1 cellular context compared by ENCODE assay signal in the genomic region with DNA sequence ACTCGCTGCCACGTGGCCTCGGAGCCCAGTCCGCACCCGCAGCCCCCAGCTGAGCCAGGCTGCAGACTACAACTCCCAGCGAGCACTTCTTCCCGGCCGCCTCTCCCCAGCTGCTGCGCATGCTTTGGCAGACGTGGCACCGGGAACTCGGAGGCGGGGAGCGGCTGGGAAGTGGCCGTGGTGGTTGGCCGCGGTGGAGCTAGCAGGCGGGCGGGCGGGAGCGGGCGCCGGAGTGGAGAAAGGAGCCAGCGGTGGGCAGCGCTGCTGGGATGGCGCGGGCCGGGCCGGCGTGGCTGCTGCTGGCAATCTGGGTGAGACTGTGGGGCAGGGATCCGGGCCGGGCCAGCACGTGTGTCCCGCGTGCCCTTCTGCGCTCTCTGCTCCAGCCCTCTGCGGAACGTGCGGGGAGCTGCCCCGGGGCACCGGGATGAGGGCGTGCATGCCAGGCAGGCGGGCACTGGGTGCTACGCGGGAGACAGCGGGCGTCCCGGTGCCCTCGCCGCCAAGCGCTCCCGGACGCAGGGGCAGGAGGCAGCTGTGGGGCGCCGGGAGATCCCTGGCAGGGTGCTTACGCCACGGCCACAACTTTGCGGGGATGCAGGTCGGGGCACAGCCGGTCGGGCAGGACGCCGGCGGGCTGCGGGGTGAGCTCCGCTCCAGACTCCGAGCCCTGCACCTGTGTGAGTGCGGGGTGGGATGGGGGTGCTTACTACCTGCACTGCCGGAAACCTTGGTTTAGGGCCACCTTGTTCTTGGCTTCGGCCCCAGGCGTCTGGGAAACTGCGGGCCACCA.
A peak's percentile ranks its signal among the peaks of the same experiment; 100 is the strongest.
TF ChIP-seq lines count a peak whose summit lies in the region.

A gene (plus strand): TSS at position 130 of the 793 bp plus-strand sequence. CDS start 140 bp downstream, at position 270.

TF ChIP-seq in HepG2, 621 proteins besides CTCF, POLR2A, EP300 and RAD21 (continued from another document and continues in another):
- TF ChIP-seq, protein P1, sequence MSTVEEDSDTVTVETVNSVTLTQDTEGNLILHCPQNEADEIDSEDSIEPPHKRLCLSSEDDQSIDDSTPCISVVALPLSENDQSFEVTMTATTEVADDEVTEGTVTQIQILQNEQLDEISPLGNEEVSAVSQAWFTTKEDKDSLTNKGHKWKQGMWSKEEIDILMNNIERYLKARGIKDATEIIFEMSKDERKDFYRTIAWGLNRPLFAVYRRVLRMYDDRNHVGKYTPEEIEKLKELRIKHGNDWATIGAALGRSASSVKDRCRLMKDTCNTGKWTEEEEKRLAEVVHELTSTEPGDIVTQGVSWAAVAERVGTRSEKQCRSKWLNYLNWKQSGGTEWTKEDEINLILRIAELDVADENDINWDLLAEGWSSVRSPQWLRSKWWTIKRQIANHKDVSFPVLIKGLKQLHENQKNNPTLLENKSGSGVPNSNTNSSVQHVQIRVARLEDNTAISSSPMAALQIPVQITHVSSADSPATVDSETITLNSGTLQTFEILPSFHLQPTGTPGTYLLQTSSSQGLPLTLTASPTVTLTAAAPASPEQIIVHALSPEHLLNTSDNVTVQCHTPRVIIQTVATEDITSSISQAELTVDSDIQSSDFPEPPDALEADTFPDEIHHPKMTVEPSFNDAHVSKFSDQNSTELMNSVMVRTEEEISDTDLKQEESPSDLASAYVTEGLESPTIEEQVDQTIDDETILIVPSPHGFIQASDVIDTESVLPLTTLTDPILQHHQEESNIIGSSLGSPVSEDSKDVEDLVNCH (CRISPR knock-in tag; IDR thresholded peaks at IDR 0.05), result no peak
- TF ChIP-seq ZNF75D (CRISPR knock-in tag; IDR thresholded peaks at IDR 0.05; ENCODE audit: borderline replicate concordance), result no peak
- TF ChIP-seq, protein P2, sequence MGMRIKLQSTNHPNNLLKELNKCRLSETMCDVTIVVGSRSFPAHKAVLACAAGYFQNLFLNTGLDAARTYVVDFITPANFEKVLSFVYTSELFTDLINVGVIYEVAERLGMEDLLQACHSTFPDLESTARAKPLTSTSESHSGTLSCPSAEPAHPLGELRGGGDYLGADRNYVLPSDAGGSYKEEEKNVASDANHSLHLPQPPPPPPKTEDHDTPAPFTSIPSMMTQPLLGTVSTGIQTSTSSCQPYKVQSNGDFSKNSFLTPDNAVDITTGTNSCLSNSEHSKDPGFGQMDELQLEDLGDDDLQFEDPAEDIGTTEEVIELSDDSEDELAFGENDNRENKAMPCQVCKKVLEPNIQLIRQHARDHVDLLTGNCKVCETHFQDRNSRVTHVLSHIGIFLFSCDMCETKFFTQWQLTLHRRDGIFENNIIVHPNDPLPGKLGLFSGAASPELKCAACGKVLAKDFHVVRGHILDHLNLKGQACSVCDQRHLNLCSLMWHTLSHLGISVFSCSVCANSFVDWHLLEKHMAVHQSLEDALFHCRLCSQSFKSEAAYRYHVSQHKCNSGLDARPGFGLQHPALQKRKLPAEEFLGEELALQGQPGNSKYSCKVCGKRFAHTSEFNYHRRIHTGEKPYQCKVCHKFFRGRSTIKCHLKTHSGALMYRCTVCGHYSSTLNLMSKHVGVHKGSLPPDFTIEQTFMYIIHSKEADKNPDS (CRISPR knock-in tag; IDR thresholded peaks at IDR 0.05), result 0 out of 2 replicates have a peak, but pooled peaks have one; percentile 43
- TF ChIP-seq ZNF136 (CRISPR knock-in tag; IDR thresholded peaks at IDR 0.05; ENCODE audit: low read depth), result no peak
- peak; percentile 13; the same call in 1 of the 2 replicates for TF ChIP-seq JUN (CRISPR knock-in tag; IDR thresholded peaks at IDR 0.05)
- TF ChIP-seq CCAR2 (optimal IDR thresholded peaks at IDR 0.05; ENCODE audit: low read depth, low read length), result no peak
- TF ChIP-seq ZKSCAN8 (CRISPR knock-in tag; IDR thresholded peaks at IDR 0.05; ENCODE audit: borderline replicate concordance), result peak; percentile 72; the same call in 1 of the 2 replicates
- 0 out of 2 replicates have a peak, but pooled peaks have one; percentile 22 for TF ChIP-seq ZNF205 (CRISPR knock-in tag; IDR thresholded peaks at IDR 0.05)
- no peak for TF ChIP-seq EZH2 (conservative IDR thresholded peaks at IDR 0.05; ENCODE audit: low read depth, low read length)
- TF ChIP-seq, protein P3, sequence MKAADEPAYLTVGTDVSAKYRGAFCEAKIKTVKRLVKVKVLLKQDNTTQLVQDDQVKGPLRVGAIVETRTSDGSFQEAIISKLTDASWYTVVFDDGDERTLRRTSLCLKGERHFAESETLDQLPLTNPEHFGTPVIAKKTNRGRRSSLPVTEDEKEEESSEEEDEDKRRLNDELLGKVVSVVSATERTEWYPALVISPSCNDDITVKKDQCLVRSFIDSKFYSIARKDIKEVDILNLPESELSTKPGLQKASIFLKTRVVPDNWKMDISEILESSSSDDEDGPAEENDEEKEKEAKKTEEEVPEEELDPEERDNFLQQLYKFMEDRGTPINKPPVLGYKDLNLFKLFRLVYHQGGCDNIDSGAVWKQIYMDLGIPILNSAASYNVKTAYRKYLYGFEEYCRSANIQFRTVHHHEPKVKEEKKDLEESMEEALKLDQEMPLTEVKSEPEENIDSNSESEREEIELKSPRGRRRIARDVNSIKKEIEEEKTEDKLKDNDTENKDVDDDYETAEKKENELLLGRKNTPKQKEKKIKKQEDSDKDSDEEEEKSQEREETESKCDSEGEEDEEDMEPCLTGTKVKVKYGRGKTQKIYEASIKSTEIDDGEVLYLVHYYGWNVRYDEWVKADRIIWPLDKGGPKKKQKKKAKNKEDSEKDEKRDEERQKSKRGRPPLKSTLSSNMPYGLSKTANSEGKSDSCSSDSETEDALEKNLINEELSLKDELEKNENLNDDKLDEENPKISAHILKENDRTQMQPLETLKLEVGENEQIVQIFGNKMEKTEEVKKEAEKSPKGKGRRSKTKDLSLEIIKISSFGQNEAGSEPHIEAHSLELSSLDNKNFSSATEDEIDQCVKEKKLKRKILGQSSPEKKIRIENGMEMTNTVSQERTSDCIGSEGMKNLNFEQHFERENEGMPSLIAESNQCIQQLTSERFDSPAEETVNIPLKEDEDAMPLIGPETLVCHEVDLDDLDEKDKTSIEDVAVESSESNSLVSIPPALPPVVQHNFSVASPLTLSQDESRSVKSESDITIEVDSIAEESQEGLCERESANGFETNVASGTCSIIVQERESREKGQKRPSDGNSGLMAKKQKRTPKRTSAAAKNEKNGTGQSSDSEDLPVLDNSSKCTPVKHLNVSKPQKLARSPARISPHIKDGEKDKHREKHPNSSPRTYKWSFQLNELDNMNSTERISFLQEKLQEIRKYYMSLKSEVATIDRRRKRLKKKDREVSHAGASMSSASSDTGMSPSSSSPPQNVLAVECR (CRISPR knock-in tag; IDR thresholded peaks at IDR 0.05; ENCODE audit: borderline replicate concordance), result peak; percentile 97
- TF ChIP-seq NR2F2 (IDR thresholded peaks at IDR 0.05; ENCODE audit: borderline replicate concordance, low read depth), result no peak
- 0 out of 2 replicates have a peak, but pooled peaks have one; percentile 32 for TF ChIP-seq KLF9 (CRISPR knock-in tag; IDR thresholded peaks at IDR 0.05; ENCODE audit: low read depth)
- TF ChIP-seq, protein P4, sequence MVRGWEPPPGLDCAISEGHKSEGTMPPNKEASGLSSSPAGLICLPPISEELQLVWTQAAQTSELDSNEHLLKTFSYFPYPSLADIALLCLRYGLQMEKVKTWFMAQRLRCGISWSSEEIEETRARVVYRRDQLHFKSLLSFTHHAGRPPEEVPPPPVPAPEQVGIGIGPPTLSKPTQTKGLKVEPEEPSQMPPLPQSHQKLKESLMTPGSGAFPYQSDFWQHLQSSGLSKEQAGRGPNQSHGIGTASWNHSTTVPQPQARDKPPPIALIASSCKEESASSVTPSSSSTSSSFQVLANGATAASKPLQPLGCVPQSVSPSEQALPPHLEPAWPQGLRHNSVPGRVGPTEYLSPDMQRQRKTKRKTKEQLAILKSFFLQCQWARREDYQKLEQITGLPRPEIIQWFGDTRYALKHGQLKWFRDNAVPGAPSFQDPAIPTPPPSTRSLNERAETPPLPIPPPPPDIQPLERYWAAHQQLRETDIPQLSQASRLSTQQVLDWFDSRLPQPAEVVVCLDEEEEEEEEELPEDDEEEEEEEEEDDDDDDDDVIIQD (CRISPR knock-in tag; IDR thresholded peaks at IDR 0.05; ENCODE audit: low read depth), result no peak
- TF ChIP-seq HNF4A (CRISPR knock-in tag; IDR thresholded peaks at IDR 0.05), result peak; percentile 40
- TF ChIP-seq, protein P5, sequence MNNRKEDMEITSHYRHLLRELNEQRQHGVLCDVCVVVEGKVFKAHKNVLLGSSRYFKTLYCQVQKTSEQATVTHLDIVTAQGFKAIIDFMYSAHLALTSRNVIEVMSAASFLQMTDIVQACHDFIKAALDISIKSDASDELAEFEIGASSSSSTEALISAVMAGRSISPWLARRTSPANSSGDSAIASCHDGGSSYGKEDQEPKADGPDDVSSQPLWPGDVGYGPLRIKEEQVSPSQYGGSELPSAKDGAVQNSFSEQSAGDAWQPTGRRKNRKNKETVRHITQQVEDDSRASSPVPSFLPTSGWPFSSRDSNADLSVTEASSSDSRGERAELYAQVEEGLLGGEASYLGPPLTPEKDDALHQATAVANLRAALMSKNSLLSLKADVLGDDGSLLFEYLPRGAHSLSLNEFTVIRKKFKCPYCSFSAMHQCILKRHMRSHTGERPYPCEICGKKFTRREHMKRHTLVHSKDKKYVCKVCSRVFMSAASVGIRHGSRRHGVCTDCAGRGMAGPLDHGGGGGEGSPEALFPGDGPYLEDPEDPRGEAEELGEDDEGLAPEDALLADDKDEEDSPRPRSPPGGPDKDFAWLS (CRISPR knock-in tag; IDR thresholded peaks at IDR 0.05; ENCODE audit: borderline replicate concordance), result peak; percentile 97; the same call in 1 of the 2 replicates
- TF ChIP-seq NFRKB (IDR thresholded peaks at IDR 0.05), result no peak
- TF ChIP-seq, protein P6, sequence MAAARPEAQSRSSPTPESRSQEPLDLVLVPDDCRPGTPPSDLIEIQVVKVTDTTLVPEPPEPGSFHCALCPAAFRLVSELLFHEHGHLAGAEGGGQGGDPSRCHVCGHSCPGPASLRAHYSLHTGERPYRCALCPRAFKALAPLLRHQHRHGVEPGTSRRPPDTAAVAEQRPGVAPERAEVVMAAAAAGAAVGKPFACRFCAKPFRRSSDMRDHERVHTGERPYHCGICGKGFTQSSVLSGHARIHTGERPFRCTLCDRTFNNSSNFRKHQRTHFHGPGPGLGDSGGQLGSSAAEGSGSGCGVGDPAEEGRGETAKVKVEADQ (CRISPR knock-in tag; IDR thresholded peaks at IDR 0.05; ENCODE audit: borderline replicate concordance), result no peak
- no peak for TF ChIP-seq ZFP41 (CRISPR knock-in tag; IDR thresholded peaks at IDR 0.05; ENCODE audit: borderline replicate concordance)
- TF ChIP-seq, protein P7, sequence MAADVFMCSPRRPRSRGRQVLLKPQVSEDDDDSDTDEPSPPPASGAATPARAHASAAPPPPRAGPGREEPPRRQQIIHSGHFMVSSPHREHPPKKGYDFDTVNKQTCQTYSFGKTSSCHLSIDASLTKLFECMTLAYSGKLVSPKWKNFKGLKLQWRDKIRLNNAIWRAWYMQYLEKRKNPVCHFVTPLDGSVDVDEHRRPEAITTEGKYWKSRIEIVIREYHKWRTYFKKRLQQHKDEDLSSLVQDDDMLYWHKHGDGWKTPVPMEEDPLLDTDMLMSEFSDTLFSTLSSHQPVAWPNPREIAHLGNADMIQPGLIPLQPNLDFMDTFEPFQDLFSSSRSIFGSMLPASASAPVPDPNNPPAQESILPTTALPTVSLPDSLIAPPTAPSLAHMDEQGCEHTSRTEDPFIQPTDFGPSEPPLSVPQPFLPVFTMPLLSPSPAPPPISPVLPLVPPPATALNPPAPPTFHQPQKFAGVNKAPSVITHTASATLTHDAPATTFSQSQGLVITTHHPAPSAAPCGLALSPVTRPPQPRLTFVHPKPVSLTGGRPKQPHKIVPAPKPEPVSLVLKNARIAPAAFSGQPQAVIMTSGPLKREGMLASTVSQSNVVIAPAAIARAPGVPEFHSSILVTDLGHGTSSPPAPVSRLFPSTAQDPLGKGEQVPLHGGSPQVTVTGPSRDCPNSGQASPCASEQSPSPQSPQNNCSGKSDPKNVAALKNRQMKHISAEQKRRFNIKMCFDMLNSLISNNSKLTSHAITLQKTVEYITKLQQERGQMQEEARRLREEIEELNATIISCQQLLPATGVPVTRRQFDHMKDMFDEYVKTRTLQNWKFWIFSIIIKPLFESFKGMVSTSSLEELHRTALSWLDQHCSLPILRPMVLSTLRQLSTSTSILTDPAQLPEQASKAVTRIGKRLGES (CRISPR knock-in tag; IDR thresholded peaks at IDR 0.05; ENCODE audit: borderline replicate concordance), result peak; percentile 51; the same call in 1 of the 2 replicates
- TF ChIP-seq SOX5 (CRISPR knock-in tag; IDR thresholded peaks at IDR 0.05; ENCODE audit: borderline replicate concordance), result no peak; the same call in 1 of the 2 replicates
- peak; percentile 98 for TF ChIP-seq ZNF543 (CRISPR knock-in tag; IDR thresholded peaks at IDR 0.05)
- TF ChIP-seq ISL2 (CRISPR knock-in tag; IDR thresholded peaks at IDR 0.05), result peak; percentile 62
- TF ChIP-seq XRCC5 (optimal IDR thresholded peaks at IDR 0.05; ENCODE audit: low read length), result peak; percentile 45
- TF ChIP-seq TSC22D2 (CRISPR knock-in tag; IDR thresholded peaks at IDR 0.05; ENCODE audit: borderline replicate concordance), result peak; percentile 72; the same call in 1 of the 2 replicates
- TF ChIP-seq NCOA2 (CRISPR knock-in tag; IDR thresholded peaks at IDR 0.05), result peak; percentile 54; the same call in 1 of the 2 replicates
- peak; percentile 97 for TF ChIP-seq ZNF501 (CRISPR knock-in tag; IDR thresholded peaks at IDR 0.05)
- TF ChIP-seq ZNF562 (CRISPR knock-in tag; IDR thresholded peaks at IDR 0.05; ENCODE audit: borderline replicate concordance), result 0 out of 2 replicates have a peak, but pooled peaks have one; percentile 49
- peak; percentile 81; the same call in 1 of the 2 replicates for TF ChIP-seq HES4 (CRISPR knock-in tag; IDR thresholded peaks at IDR 0.05; ENCODE audit: borderline replicate concordance)
- TF ChIP-seq ZNF589 (CRISPR knock-in tag; conservative IDR thresholded peaks at IDR 0.05), result peak; percentile 92
- no peak for TF ChIP-seq CC2D1A (CRISPR knock-in tag; IDR thresholded peaks at IDR 0.05)
- peak; percentile 100 for TF ChIP-seq THAP11 (CRISPR knock-in tag; IDR thresholded peaks at IDR 0.05)
- TF ChIP-seq ZNF619 (CRISPR knock-in tag; IDR thresholded peaks at IDR 0.05), result peak; percentile 93
- TF ChIP-seq, protein P8, sequence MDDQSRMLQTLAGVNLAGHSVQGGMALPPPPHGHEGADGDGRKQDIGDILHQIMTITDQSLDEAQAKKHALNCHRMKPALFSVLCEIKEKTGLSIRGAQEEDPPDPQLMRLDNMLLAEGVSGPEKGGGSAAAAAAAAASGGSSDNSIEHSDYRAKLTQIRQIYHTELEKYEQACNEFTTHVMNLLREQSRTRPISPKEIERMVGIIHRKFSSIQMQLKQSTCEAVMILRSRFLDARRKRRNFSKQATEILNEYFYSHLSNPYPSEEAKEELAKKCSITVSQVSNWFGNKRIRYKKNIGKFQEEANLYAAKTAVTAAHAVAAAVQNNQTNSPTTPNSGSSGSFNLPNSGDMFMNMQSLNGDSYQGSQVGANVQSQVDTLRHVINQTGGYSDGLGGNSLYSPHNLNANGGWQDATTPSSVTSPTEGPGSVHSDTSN (CRISPR knock-in tag; IDR thresholded peaks at IDR 0.05; ENCODE audit: borderline replicate concordance), result no peak
- TF ChIP-seq, protein P9, sequence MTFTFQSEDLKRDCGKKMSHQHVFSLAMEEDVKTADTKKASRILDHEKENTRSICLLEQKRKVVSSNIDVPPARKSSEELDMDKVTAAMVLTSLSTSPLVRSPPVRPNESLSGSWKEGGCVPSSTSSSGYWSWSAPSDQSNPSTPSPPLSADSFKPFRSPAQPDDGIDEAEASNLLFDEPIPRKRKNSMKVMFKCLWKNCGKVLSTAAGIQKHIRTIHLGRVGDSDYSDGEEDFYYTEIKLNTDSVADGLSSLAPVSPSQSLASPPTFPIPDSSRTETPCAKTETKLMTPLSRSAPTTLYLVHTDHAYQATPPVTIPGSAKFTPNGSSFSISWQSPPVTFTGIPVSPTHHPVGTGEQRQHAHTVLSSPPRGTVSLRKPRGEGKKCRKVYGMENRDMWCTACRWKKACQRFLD (CRISPR knock-in tag; IDR thresholded peaks at IDR 0.05; ENCODE audit: borderline replicate concordance), result peak; percentile 85
